10 cellular contexts compared by ENCODE assay signal in genomic region chr6:7042654-7043545, GRCh38.
A peak's percentile ranks its signal among the peaks of the same experiment; 100 is the strongest.
DNase-seq lines count a peak whose midpoint lies in the region; ATAC-seq, FAIRE-seq and TF ChIP-seq lines count a peak whose summit lies in the region.
"Had no signal": no experiment of that assay in that cellular context is flagged by ENCODE, and none has a peak within 500 bp of the region (broad histone marks: within the 10 kb centered on the region; RNA-seq: fewer than 3 reads in every experiment).

No MANE protein-coding gene starts in this region.

- H3K27ac Mint-ChIP-seq in stimulated activated memory B cell treated with anti-CD40 and anti-IgM and Interleukin-4, amounts not matched to agents 10 μg/mL and 1 μg/mL and 100 μg/mL, for 72 hours = peak overlapping the region; percentile 77

- H3K4me2 ChIP-seq in K562 (ENCODE audit: insufficient read depth, low read length) = peak overlapping the region; percentile 42; the same call in 1 of the 2 replicates
- peak overlapping the region; percentile 86 for H3K4me2 ChIP-seq in HepG2 (ENCODE audit: low read depth, low read length)

- intact Hi-C loops in K562 (cut with micrococcal nuclease) (loop anchor here (2.0 to 5.0 kb wide), 2 partner anchors 64 to 186 kb away; partner anchors contain the start of gene RREB1), HepG2 (cut with micrococcal nuclease; ENCODE audit: unreplicated experiment) (loop anchor here (2.0 to 5.0 kb wide), 2 partner anchors 64 to 806 kb away; partner anchors contain the start of gene RREB1)

- TF ChIP-seq CTCF in K562 (IDR thresholded peaks at IDR 0.05 in 2 of 3, conservative IDR thresholded peaks at IDR 0.05 in 1 of 3; ENCODE audit: insufficient read depth in 2 of 3, low read depth in 1 of 3, low read length in 3 of 3) = no peak
- no peak for TF ChIP-seq CTCF in HepG2 (CRISPR knock-in tag; IDR thresholded peaks at IDR 0.05)

- H3K9ac ChIP-seq in HUES6 (ENCODE audit: low read length) (peak overlapping the region; percentile 18), K562 (ENCODE audit: insufficient read depth in 1 of 2, low read depth in 2 of 2, low read length in 2 of 2) (peak overlapping the region; percentile 46 to 53; a peak in 3 of 4 replicates), HepG2 (ENCODE audit: insufficient read depth, low read depth, low read length) (peak overlapping the region; percentile 51)

- in situ Hi-C loops in K562 (cut with MboI) (no loop called here), HepG2 (cut with HindIII; ENCODE audit: extremely low pct_ligation_motif_present, low pct_unique_long_range_greater_than_20kb) (no loop called here)

- H2AFZ ChIP-seq in K562 (ENCODE audit: low read depth, low read length) (peak overlapping the region; percentile 96), HepG2 (ENCODE audit: low read length) (peak overlapping the region; percentile 21)

- ATAC-seq in K562 (peak; percentile 27), HepG2 (peak; percentile 91), GM21529 (IDR thresholded peaks at IDR 0.05; ENCODE audit: unreplicated experiment) (no peak)
- no peak for ATAC-seq in stimulated activated memory B cell treated with anti-CD40 and anti-IgM and Interleukin-4, amounts not matched to agents 10 μg/mL and 1 μg/mL and 100 μg/mL, for 72 hours

- H3K27ac ChIP-seq in HUES6 (ENCODE audit: low read depth, low read length) = peak overlapping the region; percentile 49; the same call in 1 of the 2 replicates
- H3K27ac ChIP-seq in K562 (ENCODE audit: extremely low read depth, low read depth, low read length) = peak overlapping the region; percentile 74
- H3K27ac ChIP-seq in HepG2 (ENCODE audit: extremely low read length, insufficient read depth, low read length) = peak overlapping the region; percentile 81

- no peaks in the 10 kb centered on the region for H3K36me3 ChIP-seq in HUES6 (ENCODE audit: control insufficient read depth, insufficient read depth, low read length)
- H3K36me3 ChIP-seq in K562 (ENCODE audit: control insufficient read depth, insufficient read depth, low read length) = no peaks in the 10 kb centered on the region
- H3K36me3 ChIP-seq in HepG2 (replicated peaks in 1 of 2; ENCODE audit: control insufficient read depth in 1 of 2, insufficient read depth in 2 of 2, low read length in 2 of 2) = no peaks in the 10 kb centered on the region

- H3K79me2 ChIP-seq in K562 (ENCODE audit: control insufficient read depth, insufficient read depth, low read length) (no peaks in the 10 kb centered on the region), HepG2 (ENCODE audit: insufficient read depth, low read length) (no peaks in the 10 kb centered on the region)

- TF ChIP-seq EP300 in K562 (IDR thresholded peaks at IDR 0.05; ENCODE audit: low read length) (no peak), HepG2 (IDR thresholded peaks at IDR 0.05; ENCODE audit: low read depth in 2 of 2, low read length in 2 of 2) (peak; percentile 61 to 90), HepG2 (CRISPR knock-in tag; IDR thresholded peaks at IDR 0.05; ENCODE audit: borderline replicate concordance) (peak; percentile 76)

- BruUV-seq in K562 (replicated peaks; lab: Mats Ljungman, UMichigan) (no TSS peak), HepG2 (replicated peaks; lab: Mats Ljungman, UMichigan) (TSS peak; percentile 98)

- no peaks in the 10 kb centered on the region for H3K27me3 Mint-ChIP-seq in stimulated activated memory B cell treated with anti-CD40 and anti-IgM and Interleukin-4, amounts not matched to agents 10 μg/mL and 1 μg/mL and 100 μg/mL, for 72 hours

- DNase-seq in K562 (ENCODE audit: extremely low read depth in 1 of 4, low spot score in 3 of 4) (peak in 1 of 4 experiments; percentile 41), HepG2 (ENCODE audit: low spot score) (peak; percentile 81), NCI-H345 (lab: John Stamatoyannopoulos, UW) (no peak)
- no peak for DNase-seq in stimulated activated CD4-positive, alpha-beta T cell treated with anti-CD3 and anti-CD28 coated beads, Interleukin-15, amount 100 ng/mL, for 24 hours
- DNase-seq: KG1, NCI-H69 had no signal

- WGBS in K562 (ENCODE audit: insufficient coverage, low coverage, missing lambda C conversion rate) = 60% methylated on average over 11 of the region's 11 CpGs
- WGBS in HepG2 (ENCODE audit: low lambda C conversion rate) = 0% methylated on average over 11 of the region's 11 CpGs

- TF ChIP-seq POLR2A in K562 (conservative IDR thresholded peaks at IDR 0.05) (no peak), HepG2 (IDR thresholded peaks at IDR 0.05; ENCODE audit: insufficient read depth in 1 of 2, low read depth in 2 of 2, low read length in 2 of 2) (no peak)

- peak; percentile 29 for FAIRE-seq in K562 (lab: Jason Lieb, UNC)
- peak; percentile 86 for FAIRE-seq in HepG2 (lab: Jason Lieb, UNC)

- H4K20me1 ChIP-seq in K562 (replicated peaks; ENCODE audit: control insufficient read depth, insufficient read depth, low read length) (no peaks in the 10 kb centered on the region), HepG2 (ENCODE audit: insufficient read depth, low read length) (no peaks in the 10 kb centered on the region)

- H3K9me3 Mint-ChIP-seq in stimulated activated memory B cell treated with anti-CD40 and anti-IgM and Interleukin-4, amounts not matched to agents 10 μg/mL and 1 μg/mL and 100 μg/mL, for 72 hours = no peaks in the 10 kb centered on the region
- H3K9me3 Mint-ChIP-seq: neural crest cell had no signal

- CTCF ChIA-PET in K562 (lab: Yijun Ruan, JAX; ENCODE audit: low intra/inter-chr PET ratio) = interaction anchor here (0.6 kb wide), 1 partner anchor 323 kb away, joined by 4 read pairs; no protein-coding TSS in a partner anchor
- CTCF ChIA-PET in HepG2 (lab: Yijun Ruan, JAX; ENCODE audit: low intra/inter-chr PET ratio, low total read pairs) = interaction anchor here (0.6 kb wide), 1 partner anchor 114 kb away, joined by 3 read pairs; no protein-coding TSS in a partner anchor

- H3K4me1 Mint-ChIP-seq in stimulated activated memory B cell treated with anti-CD40 and anti-IgM and Interleukin-4, amounts not matched to agents 10 μg/mL and 1 μg/mL and 100 μg/mL, for 72 hours = peaks cover 23% of the 10 kb centered on the region

- H3K4me3 ChIP-seq in HUES6 (ENCODE audit: low read depth, low read length) = no peak overlapping the region
- H3K4me3 ChIP-seq in K562 = no peak overlapping the region
- H3K4me3 ChIP-seq in HepG2 (replicated peaks in 1 of 3; ENCODE audit: insufficient read depth in 1 of 3, low read depth in 2 of 3, low read length in 3 of 3) = peak overlapping the region; percentile 17 to 58 (median 39)

- H3K27me3 ChIP-seq in HUES6 (ENCODE audit: control insufficient read depth, insufficient read depth, low read length) (no peaks in the 10 kb centered on the region), K562 (ENCODE audit: control insufficient read depth in 2 of 2, insufficient read depth in 2 of 2, low read length in 2 of 2) (no peaks in the 10 kb centered on the region), HepG2 (ENCODE audit: control insufficient read depth in 1 of 2, insufficient read depth in 2 of 2, low read length in 2 of 2) (peaks cover 0 to 2% of the 10 kb centered on the region in 2 experiments; a peak in 1 of 5 replicates)

- no peaks in the 10 kb centered on the region for H3K9me1 ChIP-seq in K562 (ENCODE audit: control insufficient read depth, insufficient read depth, low read length)

- 0 out of 4 replicates have a peak, but pooled peaks of 1 of the 2 experiments have one; percentile 3 for TF ChIP-seq RAD21 in K562 (CRISPR knock-in tag; conservative IDR thresholded peaks at IDR 0.05 in 1 of 2, IDR thresholded peaks at IDR 0.05 in 1 of 2)
- TF ChIP-seq RAD21 in HepG2 (CRISPR knock-in tag; IDR thresholded peaks at IDR 0.05) = no peak

- H3K36me3 Mint-ChIP-seq in stimulated activated memory B cell treated with anti-CD40 and anti-IgM and Interleukin-4, amounts not matched to agents 10 μg/mL and 1 μg/mL and 100 μg/mL, for 72 hours = no peaks in the 10 kb centered on the region

- H3K4me1 ChIP-seq in HUES6 (ENCODE audit: control insufficient read depth, insufficient read depth, low read length) (peaks cover 23% of the 10 kb centered on the region), K562 (replicated peaks in 1 of 2; ENCODE audit: control insufficient read depth in 2 of 2, insufficient read depth in 2 of 2, low read length in 2 of 2) (peaks cover 13 to 42% of the 10 kb centered on the region in 2 experiments), HepG2 (ENCODE audit: insufficient read depth, low read length) (peaks cover 25% of the 10 kb centered on the region)

- POLR2A ChIA-PET in K562 (lab: Yijun Ruan, JAX) (interaction anchor here (0.5 to 1.9 kb wide), 4 partner anchors 11 to 219 kb away, joined by 3 to 4 read pairs (median 4); no protein-coding TSS in a partner anchor), HepG2 (lab: Yijun Ruan, JAX) (interaction anchor here (0.8 to 1.9 kb wide), 10 partner anchors 14 to 356 kb away, joined by 3 to 17 read pairs (median 4); partner anchors contain the start of gene RREB1)

- no peaks in the 10 kb centered on the region for H3K9me3 ChIP-seq in HUES6 (ENCODE audit: control insufficient read depth, insufficient read depth, low read depth, low read length)
- H3K9me3 ChIP-seq in K562 (replicated peaks; ENCODE audit: control insufficient read depth, insufficient read depth, low read depth, low read length) = no peaks in the 10 kb centered on the region
- H3K9me3 ChIP-seq in HepG2 (ENCODE audit: low read length) = no peaks in the 10 kb centered on the region

- H3K4me3 Mint-ChIP-seq in stimulated activated memory B cell treated with anti-CD40 and anti-IgM and Interleukin-4, amounts not matched to agents 10 μg/mL and 1 μg/mL and 100 μg/mL, for 72 hours = no peak overlapping the region
- H3K4me3 Mint-ChIP-seq: neural crest cell had no signal

TF ChIP-seq in K562, 482 proteins besides CTCF, POLR2A, EP300 and RAD21 (continues in another document):
- TF ChIP-seq TSC22D4 (tag; IDR thresholded peaks at IDR 0.05) = no peak
- TF ChIP-seq IRF9 (tag; IDR thresholded peaks at IDR 0.05) = no peak

TF ChIP-seq in HepG2, 621 proteins besides CTCF, POLR2A, EP300 and RAD21 (continues in another document):
- TF ChIP-seq XRCC5 (optimal IDR thresholded peaks at IDR 0.05; ENCODE audit: low read length) (peak; percentile 54), ZKSCAN1 (IDR thresholded peaks at IDR 0.05; ENCODE audit: low read length) (no peak), MAF1 (CRISPR knock-in tag; IDR thresholded peaks at IDR 0.05; ENCODE audit: borderline replicate concordance) (no peak), ZNF275 (CRISPR knock-in tag; IDR thresholded peaks at IDR 0.05; ENCODE audit: borderline replicate concordance) (peak; percentile 80; the same call in 1 of the 2 replicates), ZSCAN29 (CRISPR knock-in tag; conservative IDR thresholded peaks at IDR 0.05) (peak; percentile 94), ZNF607 (CRISPR knock-in tag; IDR thresholded peaks at IDR 0.05; ENCODE audit: borderline replicate concordance) (peak; percentile 95; the same call in 1 of the 2 replicates)

Comparison
In these comparisons a context has a peak if more than half of its experiments do, and no peak if none do; other contexts are left out.
1. H3K4me3 ChIP-seq: peak in HepG2 (3 of 3); none in HUES6 (single experiment) and K562 (single experiment).
2. ATAC-seq: peak in K562 (single experiment) and HepG2 (single experiment); none in stimulated activated memory B cell treated with anti-CD40 and anti-IgM and Interleukin-4, amounts not matched to agents 10 μg/mL and 1 μg/mL and 100 μg/mL, for 72 hours (single experiment) and GM21529 (single experiment).
3. Peak in every context shown above with its lines, with median percentiles within 50 percentile points of each other: H3K27ac ChIP-seq and H3K9ac ChIP-seq.